ENCODE assay signal across 10 cellular contexts in the genomic region with DNA sequence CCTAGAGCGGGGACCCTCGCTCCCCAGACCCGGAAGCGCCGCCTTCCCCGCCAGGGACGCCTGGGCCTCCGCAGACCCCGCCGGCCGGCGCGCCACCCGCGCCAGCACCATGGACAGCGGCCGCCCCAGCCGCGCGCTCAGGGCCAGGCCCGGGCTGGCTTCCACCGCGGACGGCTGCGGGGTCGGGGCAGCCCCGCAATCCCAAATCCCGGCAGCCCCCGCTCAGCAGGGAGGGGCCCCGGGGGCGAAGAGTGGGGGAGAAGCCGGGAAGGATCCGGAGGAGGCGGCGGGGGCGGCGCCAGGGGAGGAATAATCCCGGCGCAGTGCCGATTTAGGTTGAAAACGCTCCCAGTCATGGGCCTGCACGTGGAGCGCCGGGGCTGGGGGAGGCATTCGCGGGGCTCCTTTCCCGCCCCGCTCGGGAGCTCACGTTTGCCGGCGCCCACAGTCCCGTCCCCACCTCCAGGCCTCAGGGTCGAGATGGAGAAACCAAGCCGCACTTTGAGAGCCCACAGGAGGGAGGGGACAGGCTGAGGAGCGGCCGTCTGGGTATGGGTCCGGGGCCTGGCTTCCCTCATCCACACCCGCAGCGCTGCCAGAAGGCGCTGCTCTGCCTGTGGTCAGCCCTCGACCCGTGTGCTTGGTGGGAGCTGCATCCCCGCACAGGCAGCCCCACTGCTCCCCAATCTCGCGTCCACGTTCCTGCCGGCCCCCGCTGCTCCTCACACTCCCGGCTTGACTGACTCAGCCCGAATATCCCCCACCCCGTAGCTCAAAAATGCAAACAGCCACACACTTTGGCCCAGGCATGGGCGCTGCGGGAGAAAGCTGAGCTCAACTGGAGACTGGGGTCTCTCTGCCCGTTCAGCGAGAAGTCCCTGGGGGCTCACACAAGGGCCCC. TPM values are rescaled to one million over a fixed set of nuclear protein-coding genes. Genes with fewer than 3 reads are reported as not detected.
DNase-seq lines count a peak whose midpoint lies in the region; ATAC-seq, FAIRE-seq and TF ChIP-seq lines count a peak whose summit lies in the region.
"Had no signal": no experiment of that assay in that cellular context is flagged by ENCODE, and none has a peak within 500 bp of the region (broad histone marks: within the 10 kb centered on the region; RNA-seq: fewer than 3 reads in every experiment).

No MANE protein-coding gene starts in this region.

- intact Hi-C loops in HepG2 (cut with micrococcal nuclease; ENCODE audit: unreplicated experiment): no loop called here
- intact Hi-C loops in stomach (cut with DNase I; ENCODE audit: low total_unique reads): no loop called here

- ATAC-seq in HepG2 (peak; percentile 68), HG02852 (IDR thresholded peaks at IDR 0.05; ENCODE audit: unreplicated experiment) (no peak)

- no peaks in the 10 kb centered on the region for H3K9me3 ChIP-seq in HUES64 (ENCODE audit: insufficient read depth, low read depth, low read length)
- no peaks in the 10 kb centered on the region for H3K9me3 ChIP-seq in HepG2 (ENCODE audit: low read length)
- no peaks in the 10 kb centered on the region for H3K9me3 ChIP-seq in stomach
- H3K9me3 ChIP-seq: Caco-2 had no signal

- H3K36me3 ChIP-seq in HUES64 (ENCODE audit: insufficient read depth, low read length) (no peaks in the 10 kb centered on the region), HepG2 (replicated peaks in 1 of 2; ENCODE audit: control insufficient read depth in 1 of 2, insufficient read depth in 2 of 2, low read length in 2 of 2) (no peaks in the 10 kb centered on the region), stomach (no peaks in the 10 kb centered on the region)

- TF ChIP-seq EP300 in HepG2 (IDR thresholded peaks at IDR 0.05; ENCODE audit: low read depth in 2 of 2, low read length in 2 of 2): no peak
- no peak for TF ChIP-seq EP300 in HepG2 (CRISPR knock-in tag; IDR thresholded peaks at IDR 0.05; ENCODE audit: borderline replicate concordance)
- no peak for TF ChIP-seq EP300 in stomach (IDR thresholded peaks at IDR 0.05)

- H2AFZ ChIP-seq in HepG2 (ENCODE audit: low read length): no peak overlapping the region

- in situ Hi-C loops in ACHN (cut with HindIII; ENCODE audit: low pct_ligation_motif_present, low pct_unique_long_range_greater_than_20kb, low sequenced_read_pairs): no loop called here
- in situ Hi-C loops in HepG2 (cut with HindIII; ENCODE audit: extremely low pct_ligation_motif_present, low pct_unique_long_range_greater_than_20kb): no loop called here

- H3K9ac ChIP-seq in HUES64 (ENCODE audit: low read depth, low read length) (no peak overlapping the region), HepG2 (ENCODE audit: insufficient read depth, low read depth, low read length) (no peak overlapping the region)

- TF ChIP-seq RAD21 in HepG2 (CRISPR knock-in tag; IDR thresholded peaks at IDR 0.05): no peak

- CTCF ChIA-PET in HepG2 (lab: Yijun Ruan, JAX; ENCODE audit: low intra/inter-chr PET ratio, low total read pairs): no interaction called here

- POLR2A ChIA-PET in HepG2 (lab: Yijun Ruan, JAX): no interaction called here

- no peak overlapping the region for H3K27ac ChIP-seq in HUES64 (ENCODE audit: low read depth, low read length)
- no peak overlapping the region for H3K27ac ChIP-seq in HepG2 (ENCODE audit: extremely low read length, insufficient read depth, low read length)
- H3K27ac ChIP-seq in stomach: no peak overlapping the region

- TF ChIP-seq CTCF in HepG2 (CRISPR knock-in tag; IDR thresholded peaks at IDR 0.05): no peak
- TF ChIP-seq CTCF in stomach (IDR thresholded peaks at IDR 0.05): no peak

- FAIRE-seq in HepG2 (lab: Jason Lieb, UNC): no peak

- no peaks in the 10 kb centered on the region for H3K79me2 ChIP-seq in HepG2 (ENCODE audit: insufficient read depth, low read length)

- DNase-seq in ACHN (peak; percentile 52), HepG2 (ENCODE audit: low spot score) (no peak), DMS153 (lab: John Stamatoyannopoulos, UW) (no peak), NCI-H1436 (lab: John Stamatoyannopoulos, UW) (no peak), stomach (no peak)
- peak; percentile 40 for DNase-seq in activated effector memory CD4-positive, alpha-beta T cell treated with Interleukin-2 at 50 U/mL for 16 hours
- DNase-seq: NCI-H510A had no signal

- peaks cover 3% of the 10 kb centered on the region; the same call in 1 of the 2 replicates for H4K20me1 ChIP-seq in HepG2 (ENCODE audit: insufficient read depth, low read length)

- no TSS peak for BruUV-seq in HepG2 (replicated peaks; lab: Mats Ljungman, UMichigan)

- peaks cover 96% of the 10 kb centered on the region for H3K27me3 ChIP-seq in HUES64 (ENCODE audit: insufficient read depth, low read length)
- H3K27me3 ChIP-seq in HepG2 (ENCODE audit: control insufficient read depth in 1 of 2, insufficient read depth in 2 of 2, low read length in 2 of 2): peaks cover 27 to 64% of the 10 kb centered on the region in 2 experiments
- peaks cover 40 to 99% (median 79%) of the 10 kb centered on the region in 3 donors for H3K27me3 ChIP-seq in stomach

- TF ChIP-seq POLR2A in HepG2 (IDR thresholded peaks at IDR 0.05; ENCODE audit: insufficient read depth in 1 of 2, low read depth in 2 of 2, low read length in 2 of 2): no peak
- no peak for TF ChIP-seq POLR2A in stomach (IDR thresholded peaks at IDR 0.05)

- H3K4me3 ChIP-seq in HUES64 (ENCODE audit: low read length): peak overlapping the region; percentile 3; the same call in 1 of the 2 replicates
- H3K4me3 ChIP-seq in HepG2 (replicated peaks in 1 of 3; ENCODE audit: insufficient read depth in 1 of 3, low read depth in 2 of 3, low read length in 3 of 3): no peak overlapping the region
- H3K4me3 ChIP-seq in stomach: no peak overlapping the region

- WGBS in HUES64: 6% methylated on average over 76 of the region's 76 CpGs
- WGBS in HepG2 (ENCODE audit: low lambda C conversion rate): 24% methylated on average over 7 of the region's 76 CpGs
- WGBS in stomach, 5 donors: 6 to 9% (median 6%) methylated on average over 35 to 76 of the region's 76 CpGs

- H3K4me1 ChIP-seq in HUES64 (ENCODE audit: insufficient read depth, low read length): no peaks in the 10 kb centered on the region
- peaks cover under 1% of the 10 kb centered on the region; the same call in 1 of the 2 replicates for H3K4me1 ChIP-seq in HepG2 (ENCODE audit: insufficient read depth, low read length)
- peaks cover 8 to 30% (median 20%) of the 10 kb centered on the region in 4 donors for H3K4me1 ChIP-seq in stomach

- H3K4me2 ChIP-seq in HepG2 (ENCODE audit: low read depth, low read length): no peak overlapping the region

RNA-seq across cellular contexts. Expression of a gene that starts 4.7 kb away (rescaled TPM):
- 1.4 TPM for polyA plus RNA-seq in HUES64 (2013, experiment 1 of 2)
- 2.8 TPM for polyA plus RNA-seq in HUES64 (2013, experiment 2 of 2)
- total RNA-seq in HepG2 (2016; rRNA removed; fragmentation: Illumina TruSeq; extraction: Trizol) (0.20 and 0.22 TPM in 2 replicates), stomach (under 1 TPM in 2 of 5 donors, not detected in 3; 0.37 to 0.72 TPM)
- 0.10 TPM in 1 of 2 replicates, not detected in the other for total RNA-seq in HepG2 (2016; cell fraction: cytosol; rRNA removed; fragmentation: Illumina TruSeq; extraction: Trizol; ENCODE audit: low read depth)
- total RNA-seq in HepG2 (2016; cell fraction: insoluble cytoplasmic fraction; rRNA removed; fragmentation: Illumina TruSeq; extraction: Trizol): 0.19 TPM in 1 of 2 replicates, not detected in the other
- 0.10 and 0.22 TPM in 2 replicates for total RNA-seq in HepG2 (2016; cell fraction: membrane; rRNA removed; fragmentation: Illumina TruSeq; extraction: Trizol)
- total RNA-seq in HepG2 (2016; cell fraction: nucleus; rRNA removed; fragmentation: Illumina TruSeq; extraction: Trizol): 0.19 TPM in 1 of 2 replicates, not detected in the other
- polyA plus RNA-seq in HepG2 (2011; rRNA removed) (2.0 and 2.2 TPM in 2 replicates), stomach (1 to 10 TPM in 2 of 3 donors, under 1 TPM in 1; 0.61 to 3.6 (median 1.3) TPM)
- polyA plus RNA-seq in HepG2 (2011; cell fraction: cytosol; rRNA removed): 1.6 and 3.1 TPM in 2 replicates
- 4.4 and 5.3 TPM in 2 replicates for polyA plus RNA-seq in HepG2 (2011; cell fraction: nucleus; rRNA removed)
- polyA plus RNA-seq in HepG2 (2012): 2.8 and 5.8 TPM in 2 replicates
- polyA plus RNA-seq in HepG2 (2016; cell fraction: cytosol; fragmentation: Illumina TruSeq; extraction: Trizol; ENCODE audit: low read depth): 0.14 and 2.9 TPM in 2 replicates
- polyA plus RNA-seq in HepG2 (2016; cell fraction: insoluble cytoplasmic fraction; fragmentation: Illumina TruSeq; extraction: Trizol; ENCODE audit: low read depth): 0.45 and 0.64 TPM in 2 replicates
- 0.38 and 0.42 TPM in 2 replicates for polyA plus RNA-seq in HepG2 (2016; cell fraction: membrane; fragmentation: Illumina TruSeq; extraction: Trizol; ENCODE audit: low read depth)
- polyA plus RNA-seq in HepG2 (2016; cell fraction: nucleus; fragmentation: Illumina TruSeq; extraction: Trizol; ENCODE audit: insufficient read depth, low read depth): 0.35 and 0.36 TPM in 2 replicates
- polyA minus RNA-seq in HepG2 (2011; rRNA and poly(A)+ RNA removed; ENCODE audit: low replicate concordance): 4.1 and 8.8 TPM in 2 replicates
- 1.8 and 2.7 TPM in 2 replicates for polyA minus RNA-seq in HepG2 (2011; cell fraction: cytosol; rRNA and poly(A)+ RNA removed)
- 0.52 and 0.99 TPM in 2 replicates for polyA minus RNA-seq in HepG2 (2011; cell fraction: nucleus; rRNA and poly(A)+ RNA removed)

RNA-seq across cellular contexts. Expression of a gene that starts 10.7 kb away (rescaled TPM):
- 10.8 TPM for polyA plus RNA-seq in HUES64 (2013, experiment 1 of 2)
- polyA plus RNA-seq in HUES64 (2013, experiment 2 of 2): 9.5 TPM
- total RNA-seq in HepG2 (2016; rRNA removed; fragmentation: Illumina TruSeq; extraction: Trizol) (1.4 and 3.8 TPM in 2 replicates), stomach (10 to 100 TPM in 4 of 5 donors, 1 to 10 TPM in 1; 2.0 to 72.3 (median 27.4) TPM)
- 0.35 and 0.40 TPM in 2 replicates for total RNA-seq in HepG2 (2016; cell fraction: cytosol; rRNA removed; fragmentation: Illumina TruSeq; extraction: Trizol; ENCODE audit: low read depth)
- total RNA-seq in HepG2 (2016; cell fraction: insoluble cytoplasmic fraction; rRNA removed; fragmentation: Illumina TruSeq; extraction: Trizol): 1.2 and 4.3 TPM in 2 replicates
- 0.83 and 1.7 TPM in 2 replicates for total RNA-seq in HepG2 (2016; cell fraction: membrane; rRNA removed; fragmentation: Illumina TruSeq; extraction: Trizol)
- total RNA-seq in HepG2 (2016; cell fraction: nucleus; rRNA removed; fragmentation: Illumina TruSeq; extraction: Trizol): 6.4 and 7.9 TPM in 2 replicates
- polyA plus RNA-seq in HepG2 (2011; rRNA removed) (4.5 and 8.3 TPM in 2 replicates), stomach (1 to 10 TPM; 4.7 to 6.7 (median 5.7) TPM)
- 1.3 and 1.9 TPM in 2 replicates for polyA plus RNA-seq in HepG2 (2011; cell fraction: cytosol; rRNA removed)
- polyA plus RNA-seq in HepG2 (2011; cell fraction: nucleus; rRNA removed): 117 and 130 TPM in 2 replicates
- polyA plus RNA-seq in HepG2 (2012): 4.1 and 6.2 TPM in 2 replicates
- 0.34 and 0.43 TPM in 2 replicates for polyA plus RNA-seq in HepG2 (2016; cell fraction: cytosol; fragmentation: Illumina TruSeq; extraction: Trizol; ENCODE audit: low read depth)
- 0.93 and 2.0 TPM in 2 replicates for polyA plus RNA-seq in HepG2 (2016; cell fraction: insoluble cytoplasmic fraction; fragmentation: Illumina TruSeq; extraction: Trizol; ENCODE audit: low read depth)
- 0.53 and 0.66 TPM in 2 replicates for polyA plus RNA-seq in HepG2 (2016; cell fraction: membrane; fragmentation: Illumina TruSeq; extraction: Trizol; ENCODE audit: low read depth)
- 17.5 and 18.7 TPM in 2 replicates for polyA plus RNA-seq in HepG2 (2016; cell fraction: nucleus; fragmentation: Illumina TruSeq; extraction: Trizol; ENCODE audit: insufficient read depth, low read depth)
- 9.5 and 10.1 TPM in 2 replicates for polyA minus RNA-seq in HepG2 (2011; rRNA and poly(A)+ RNA removed; ENCODE audit: low replicate concordance)
- polyA minus RNA-seq in HepG2 (2011; cell fraction: cytosol; rRNA and poly(A)+ RNA removed): 1.4 and 1.5 TPM in 2 replicates
- 13.9 and 15.6 TPM in 2 replicates for polyA minus RNA-seq in HepG2 (2011; cell fraction: nucleus; rRNA and poly(A)+ RNA removed)

RNA-seq across cellular contexts. Expression of a gene that starts 14.0 kb away (rescaled TPM):
- 26.8 TPM for polyA plus RNA-seq in HUES64 (2013, experiment 1 of 2)
- polyA plus RNA-seq in HUES64 (2013, experiment 2 of 2): 45.5 TPM
- total RNA-seq in HepG2 (2016; rRNA removed; fragmentation: Illumina TruSeq; extraction: Trizol): 27.3 and 46.1 TPM in 2 replicates
- 309 and 313 TPM in 2 replicates for total RNA-seq in HepG2 (2016; cell fraction: cytosol; rRNA removed; fragmentation: Illumina TruSeq; extraction: Trizol; ENCODE audit: low read depth)
- total RNA-seq in HepG2 (2016; cell fraction: insoluble cytoplasmic fraction; rRNA removed; fragmentation: Illumina TruSeq; extraction: Trizol): 32.7 and 50.4 TPM in 2 replicates
- total RNA-seq in HepG2 (2016; cell fraction: membrane; rRNA removed; fragmentation: Illumina TruSeq; extraction: Trizol): 215 and 243 TPM in 2 replicates
- 17.9 and 18.8 TPM in 2 replicates for total RNA-seq in HepG2 (2016; cell fraction: nucleus; rRNA removed; fragmentation: Illumina TruSeq; extraction: Trizol)
- polyA plus RNA-seq in HepG2 (2011; rRNA removed): 25.5 and 34.0 TPM in 2 replicates
- 9.2 and 47.6 TPM in 2 replicates for polyA plus RNA-seq in HepG2 (2011; cell fraction: cytosol; rRNA removed)
- 25.3 and 25.6 TPM in 2 replicates for polyA plus RNA-seq in HepG2 (2011; cell fraction: nucleus; rRNA removed)
- 6.0 and 9.7 TPM in 2 replicates for polyA plus RNA-seq in HepG2 (2012)
- 285 and 311 TPM in 2 replicates for polyA plus RNA-seq in HepG2 (2016; cell fraction: cytosol; fragmentation: Illumina TruSeq; extraction: Trizol; ENCODE audit: low read depth)
- 25.1 and 30.0 TPM in 2 replicates for polyA plus RNA-seq in HepG2 (2016; cell fraction: insoluble cytoplasmic fraction; fragmentation: Illumina TruSeq; extraction: Trizol; ENCODE audit: low read depth)
- polyA plus RNA-seq in HepG2 (2016; cell fraction: membrane; fragmentation: Illumina TruSeq; extraction: Trizol; ENCODE audit: low read depth): 167 and 188 TPM in 2 replicates
- 32.0 and 38.6 TPM in 2 replicates for polyA plus RNA-seq in HepG2 (2016; cell fraction: nucleus; fragmentation: Illumina TruSeq; extraction: Trizol; ENCODE audit: insufficient read depth, low read depth)
- polyA minus RNA-seq in HepG2 (2011; rRNA and poly(A)+ RNA removed; ENCODE audit: low replicate concordance): 4.1 and 35.6 TPM in 2 replicates
- 14.3 and 15.0 TPM in 2 replicates for polyA minus RNA-seq in HepG2 (2011; cell fraction: cytosol; rRNA and poly(A)+ RNA removed)
- polyA minus RNA-seq in HepG2 (2011; cell fraction: nucleus; rRNA and poly(A)+ RNA removed): 4.4 and 4.6 TPM in 2 replicates
- 10 to 100 TPM in 4 of 5 donors, 1 to 10 TPM in 1; 7.1 to 79.7 (median 20.4) TPM for total RNA-seq in stomach
- 10 to 100 TPM; 36.9 to 45.8 (median 39.4) TPM for polyA plus RNA-seq in stomach

RNA-seq across cellular contexts. Expression of a gene that starts 16.8 kb away (rescaled TPM):
- polyA plus RNA-seq in HUES64 (2013, experiment 1 of 2): 43.4 TPM
- 38.7 TPM for polyA plus RNA-seq in HUES64 (2013, experiment 2 of 2)
- total RNA-seq in HepG2 (2016; rRNA removed; fragmentation: Illumina TruSeq; extraction: Trizol) (0.55 and 2.6 TPM in 2 replicates), stomach (100 to 1,000 TPM in 4 of 5 donors, 10 to 100 TPM in 1; 24.2 to 229 (median 123) TPM)
- 0.40 and 0.88 TPM in 2 replicates for total RNA-seq in HepG2 (2016; cell fraction: cytosol; rRNA removed; fragmentation: Illumina TruSeq; extraction: Trizol; ENCODE audit: low read depth)
- total RNA-seq in HepG2 (2016; cell fraction: insoluble cytoplasmic fraction; rRNA removed; fragmentation: Illumina TruSeq; extraction: Trizol): 0.77 and 3.8 TPM in 2 replicates
- 1.2 and 1.4 TPM in 2 replicates for total RNA-seq in HepG2 (2016; cell fraction: membrane; rRNA removed; fragmentation: Illumina TruSeq; extraction: Trizol)
- 5.1 and 7.1 TPM in 2 replicates for total RNA-seq in HepG2 (2016; cell fraction: nucleus; rRNA removed; fragmentation: Illumina TruSeq; extraction: Trizol)
- polyA plus RNA-seq in HepG2 (2011; rRNA removed) (11.8 and 17.3 TPM in 2 replicates), stomach (10 to 100 TPM; 27.6 to 44.2 (median 31.9) TPM)
- 4.0 and 8.1 TPM in 2 replicates for polyA plus RNA-seq in HepG2 (2011; cell fraction: cytosol; rRNA removed)
- polyA plus RNA-seq in HepG2 (2011; cell fraction: nucleus; rRNA removed): 157 and 173 TPM in 2 replicates
- 6.9 and 9.3 TPM in 2 replicates for polyA plus RNA-seq in HepG2 (2012)
- 0.87 and 1.2 TPM in 2 replicates for polyA plus RNA-seq in HepG2 (2016; cell fraction: cytosol; fragmentation: Illumina TruSeq; extraction: Trizol; ENCODE audit: low read depth)
- 1.8 and 2.0 TPM in 2 replicates for polyA plus RNA-seq in HepG2 (2016; cell fraction: insoluble cytoplasmic fraction; fragmentation: Illumina TruSeq; extraction: Trizol; ENCODE audit: low read depth)
- polyA plus RNA-seq in HepG2 (2016; cell fraction: membrane; fragmentation: Illumina TruSeq; extraction: Trizol; ENCODE audit: low read depth): 1.7 TPM in 2 replicates
- 33.6 and 33.9 TPM in 2 replicates for polyA plus RNA-seq in HepG2 (2016; cell fraction: nucleus; fragmentation: Illumina TruSeq; extraction: Trizol; ENCODE audit: insufficient read depth, low read depth)
- 2.1 and 48.1 TPM in 2 replicates for polyA minus RNA-seq in HepG2 (2011; rRNA and poly(A)+ RNA removed; ENCODE audit: low replicate concordance)
- polyA minus RNA-seq in HepG2 (2011; cell fraction: cytosol; rRNA and poly(A)+ RNA removed): 1.9 and 3.5 TPM in 2 replicates
- polyA minus RNA-seq in HepG2 (2011; cell fraction: nucleus; rRNA and poly(A)+ RNA removed): 6.3 and 7.6 TPM in 2 replicates

RNA-seq across cellular contexts. Expression of a gene that starts 20.0 kb away (rescaled TPM):
- 20.7 TPM for polyA plus RNA-seq in HUES64 (2013, experiment 1 of 2)
- polyA plus RNA-seq in HUES64 (2013, experiment 2 of 2): 13.6 TPM
- total RNA-seq in HepG2 (2016; rRNA removed; fragmentation: Illumina TruSeq; extraction: Trizol) (17.8 and 47.8 TPM in 2 replicates), stomach (100 to 1,000 TPM in 1 of 5 donors, 10 to 100 TPM in 3, 1 to 10 TPM in 1; 9.7 to 602 (median 44.9) TPM)
- total RNA-seq in HepG2 (2016; cell fraction: cytosol; rRNA removed; fragmentation: Illumina TruSeq; extraction: Trizol; ENCODE audit: low read depth): 23.3 and 24.5 TPM in 2 replicates
- total RNA-seq in HepG2 (2016; cell fraction: insoluble cytoplasmic fraction; rRNA removed; fragmentation: Illumina TruSeq; extraction: Trizol): 20.4 and 46.4 TPM in 2 replicates
- 26.6 and 30.6 TPM in 2 replicates for total RNA-seq in HepG2 (2016; cell fraction: membrane; rRNA removed; fragmentation: Illumina TruSeq; extraction: Trizol)
- total RNA-seq in HepG2 (2016; cell fraction: nucleus; rRNA removed; fragmentation: Illumina TruSeq; extraction: Trizol): 18.5 and 25.5 TPM in 2 replicates
- polyA plus RNA-seq in HepG2 (2011; rRNA removed) (7.5 and 11.8 TPM in 2 replicates), stomach (10 to 100 TPM; 35.9 to 65.0 (median 58.0) TPM)
- polyA plus RNA-seq in HepG2 (2011; cell fraction: cytosol; rRNA removed): 10.6 and 19.3 TPM in 2 replicates
- polyA plus RNA-seq in HepG2 (2011; cell fraction: nucleus; rRNA removed): 47.2 and 48.7 TPM in 2 replicates
- 4.2 and 8.6 TPM in 2 replicates for polyA plus RNA-seq in HepG2 (2012)
- 14.5 and 19.6 TPM in 2 replicates for polyA plus RNA-seq in HepG2 (2016; cell fraction: cytosol; fragmentation: Illumina TruSeq; extraction: Trizol; ENCODE audit: low read depth)
- polyA plus RNA-seq in HepG2 (2016; cell fraction: insoluble cytoplasmic fraction; fragmentation: Illumina TruSeq; extraction: Trizol; ENCODE audit: low read depth): 10.3 and 11.6 TPM in 2 replicates
- polyA plus RNA-seq in HepG2 (2016; cell fraction: membrane; fragmentation: Illumina TruSeq; extraction: Trizol; ENCODE audit: low read depth): 16.4 and 20.3 TPM in 2 replicates
- 33.8 and 45.5 TPM in 2 replicates for polyA plus RNA-seq in HepG2 (2016; cell fraction: nucleus; fragmentation: Illumina TruSeq; extraction: Trizol; ENCODE audit: insufficient read depth, low read depth)
- 2.4 and 4.6 TPM in 2 replicates for polyA minus RNA-seq in HepG2 (2011; rRNA and poly(A)+ RNA removed; ENCODE audit: low replicate concordance)
- polyA minus RNA-seq in HepG2 (2011; cell fraction: cytosol; rRNA and poly(A)+ RNA removed): 5.2 and 9.3 TPM in 2 replicates
- polyA minus RNA-seq in HepG2 (2011; cell fraction: nucleus; rRNA and poly(A)+ RNA removed): 9.1 and 10.3 TPM in 2 replicates

Comparison
In these comparisons a context has a peak if more than half of its experiments do, and no peak if none do; other contexts are left out.
1. DNase-seq: peak in ACHN (single experiment) and activated effector memory CD4-positive, alpha-beta T cell treated with Interleukin-2 at 50 U/mL for 16 hours (single experiment); none in HepG2 (single experiment), DMS153 (single experiment), NCI-H1436 (single experiment) and stomach (single experiment).